ENCODE assay signal across 8 cellular contexts in genomic region chr7:12715372-12716133, GRCh38. TPM values are rescaled to one million over a fixed set of nuclear protein-coding genes. Genes with fewer than 3 reads are reported as not detected.
DNase-seq lines count a peak whose midpoint lies in the region; ATAC-seq and TF ChIP-seq lines count a peak whose summit lies in the region.

No MANE protein-coding gene starts in this region.

- H3K4me1 Mint-ChIP-seq in activated T-helper 2 cell treated with anti-CD3 and anti-CD28 coated beads, Interferon-gamma antibody, Interleukin-2, Interleukin-4, amounts not matched to agents 10 μg/mL and 5 μg/mL and 100 μg/mL, durations not matched to agents 14 hours and 24 hours and 36 hours (ENCODE audit: low read depth), result peaks cover 28% of the 10 kb centered on the region
- peaks cover 56% of the 10 kb centered on the region for H3K4me1 Mint-ChIP-seq in neural progenitor cell

- peak overlapping the region; percentile 97 for H3K27ac ChIP-seq in neural progenitor cell
- peak overlapping the region; percentile 59 for H3K27ac ChIP-seq in vagina

- no peaks in the 10 kb centered on the region for H4K20me1 ChIP-seq in neural progenitor cell (ENCODE audit: low read depth)

- no peaks in the 10 kb centered on the region for H3K36me3 ChIP-seq in neural progenitor cell
- no peaks in the 10 kb centered on the region for H3K36me3 ChIP-seq in vagina

- TF ChIP-seq POLR2A in vagina (IDR thresholded peaks at IDR 0.05), result peak in 1 of 2 donors; percentile 23

- H3K27me3 Mint-ChIP-seq in activated T-helper 2 cell treated with anti-CD3 and anti-CD28 coated beads, Interferon-gamma antibody, Interleukin-2, Interleukin-4, amounts not matched to agents 10 μg/mL and 5 μg/mL and 100 μg/mL, durations not matched to agents 14 hours and 24 hours and 36 hours (ENCODE audit: low read depth), result no peaks in the 10 kb centered on the region
- peaks cover 2% of the 10 kb centered on the region for H3K27me3 Mint-ChIP-seq in neural progenitor cell (ENCODE audit: insufficient read depth, low read depth)

- intact Hi-C loops in activated T-helper 2 cell treated with anti-CD3 and anti-CD28 coated beads, Interferon-gamma antibody, Interleukin-2, Interleukin-4, amounts not matched to agents 10 μg/mL and 5 μg/mL and 100 μg/mL, durations not matched to agents 14 hours and 24 hours and 36 hours (cut with micrococcal nuclease), result loop anchor here (2.0 kb wide), 1 partner anchor 29 kb away; the partner anchor contains the start of gene ARL4A
- intact Hi-C loops in vagina (cut with DNase I), result no loop called here

- no peak overlapping the region for H3K27ac Mint-ChIP-seq in activated T-helper 2 cell treated with anti-CD3 and anti-CD28 coated beads, Interferon-gamma antibody, Interleukin-2, Interleukin-4, amounts not matched to agents 10 μg/mL and 5 μg/mL and 100 μg/mL, durations not matched to agents 14 hours and 24 hours and 36 hours
- peak overlapping the region; percentile 99 for H3K27ac Mint-ChIP-seq in neural progenitor cell

- H3K36me3 Mint-ChIP-seq in activated T-helper 2 cell treated with anti-CD3 and anti-CD28 coated beads, Interferon-gamma antibody, Interleukin-2, Interleukin-4, amounts not matched to agents 10 μg/mL and 5 μg/mL and 100 μg/mL, durations not matched to agents 14 hours and 24 hours and 36 hours (ENCODE audit: low read depth), result peaks cover 6% of the 10 kb centered on the region
- peaks cover 2% of the 10 kb centered on the region for H3K36me3 Mint-ChIP-seq in neural progenitor cell

- H3K4me1 ChIP-seq in neural progenitor cell (peaks cover 48% of the 10 kb centered on the region), vagina (peaks cover 57% of the 10 kb centered on the region)

- no peaks in the 10 kb centered on the region for H3K79me2 ChIP-seq in neural progenitor cell (ENCODE audit: low read depth)

- peaks cover 41% of the 10 kb centered on the region for H3F3A ChIP-seq in neural progenitor cell (ENCODE audit: low read depth)

- H3K4me2 ChIP-seq in neural progenitor cell, result peak overlapping the region; percentile 76

- H3K9me3 Mint-ChIP-seq in activated T-helper 2 cell treated with anti-CD3 and anti-CD28 coated beads, Interferon-gamma antibody, Interleukin-2, Interleukin-4, amounts not matched to agents 10 μg/mL and 5 μg/mL and 100 μg/mL, durations not matched to agents 14 hours and 24 hours and 36 hours, result no peaks in the 10 kb centered on the region
- peaks cover 10% of the 10 kb centered on the region for H3K9me3 Mint-ChIP-seq in neural progenitor cell

- H3K4me3 ChIP-seq in neural progenitor cell (peak overlapping the region; percentile 38), vagina (peak overlapping the region; percentile 15 to 25)

- TF ChIP-seq CTCF in neural progenitor cell (IDR thresholded peaks at IDR 0.05) (no peak), vagina (IDR thresholded peaks at IDR 0.05) (no peak)

- ATAC-seq in GM19463 (IDR thresholded peaks at IDR 0.05; ENCODE audit: unreplicated experiment) (peak; percentile 44), HG03025 (IDR thresholded peaks at IDR 0.05; ENCODE audit: low FRiP score, unreplicated experiment) (no peak)

- H3K4me3 Mint-ChIP-seq in activated T-helper 2 cell treated with anti-CD3 and anti-CD28 coated beads, Interferon-gamma antibody, Interleukin-2, Interleukin-4, amounts not matched to agents 10 μg/mL and 5 μg/mL and 100 μg/mL, durations not matched to agents 14 hours and 24 hours and 36 hours (ENCODE audit: low read depth), result no peak overlapping the region
- peak overlapping the region; percentile 84 for H3K4me3 Mint-ChIP-seq in neural progenitor cell

- H3K27me3 ChIP-seq in neural progenitor cell, result no peaks in the 10 kb centered on the region
- no peaks in the 10 kb centered on the region for H3K27me3 ChIP-seq in vagina

- no peak overlapping the region for H3K9ac ChIP-seq in neural progenitor cell

- H2AFZ ChIP-seq in neural progenitor cell (replicated peaks), result no peak overlapping the region

- H3K9me3 ChIP-seq in neural progenitor cell (ENCODE audit: low read depth) (no peaks in the 10 kb centered on the region), vagina (no peaks in the 10 kb centered on the region)

- DNase-seq in NCI-H2227 treated with DMSO at 0.1 percent for 48 hours (lab: John Stamatoyannopoulos, UW), result peak; percentile 73
- DNase-seq in activated T-helper 2 cell treated with anti-CD3 and anti-CD28 coated beads, Interferon-gamma antibody, Interleukin-2, Interleukin-4, amounts not matched to agents 10 μg/mL and 5 μg/mL and 100 μg/mL, durations not matched to agents 14 hours and 24 hours and 36 hours (ENCODE audit: low spot score), result peak; percentile 17
- DNase-seq in glomerular endothelial cell (ENCODE audit: extremely low read depth, low read depth, low spot score), result peak; percentile 82
- DNase-seq in neural progenitor cell (ENCODE audit: low spot score), result peak; percentile 94
- peak in 1 of 2 donors; percentile 97 for DNase-seq in vagina (ENCODE audit: extremely low spot score in 2 of 2)
- no peak for DNase-seq in central memory CD4-positive, alpha-beta T cell

RNA-seq across cellular contexts. Expression of gene ARL4A, which starts 28.1 kb away (rescaled TPM):
- 13.8 and 14.8 TPM in 2 replicates for total RNA-seq in activated T-helper 2 cell treated with anti-CD3 and anti-CD28 coated beads, Interferon-gamma antibody, Interleukin-2, Interleukin-4, amounts not matched to agents 10 μg/mL and 5 μg/mL and 100 μg/mL, durations not matched to agents 14 hours and 24 hours and 36 hours
- total RNA-seq in glomerular endothelial cell (14.1 and 29.1 TPM in 2 replicates), neural progenitor cell (ENCODE audit: low replicate concordance) (36.4 and 43.5 TPM in 2 replicates), vagina (58.2 TPM)
